23 cellular contexts compared by ENCODE assay signal in the genomic region with DNA sequence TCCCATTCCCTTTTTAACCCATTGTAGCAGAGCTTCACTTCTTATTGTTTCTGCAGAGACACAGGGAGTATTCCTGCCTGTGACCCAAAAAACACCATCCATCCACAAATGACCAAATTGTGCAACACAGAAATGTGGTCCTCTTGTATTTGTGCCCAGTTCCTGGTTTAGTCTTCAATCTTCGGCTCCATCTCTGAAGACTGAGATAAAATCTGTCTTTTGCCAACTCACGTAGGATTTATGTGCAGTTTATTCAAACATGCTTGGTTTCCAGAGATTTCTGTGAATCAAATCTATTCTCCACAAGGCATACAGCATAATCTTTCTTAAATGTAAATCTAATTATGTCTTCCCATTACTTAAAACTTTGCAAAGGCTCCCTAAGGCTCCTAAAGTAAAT.
"Had no signal": no experiment of that assay in that cellular context is flagged by ENCODE, and none has a peak within 500 bp of the region (broad histone marks: within the 10 kb centered on the region; RNA-seq: fewer than 3 reads in every experiment).

No MANE protein-coding gene starts in this region.

- H3K4me2 ChIP-seq: smooth muscle cell had no signal

- H3K27me3 ChIP-seq: brain microvascular endothelial cell, esophagus muscularis mucosa, pancreas, suprapubic skin, tibial nerve had no signal

- H3K36me3 ChIP-seq: brain microvascular endothelial cell, esophagus muscularis mucosa, left ventricle myocardium inferior, pancreas, prostate gland, suprapubic skin, tibial nerve had no signal

- DNase-seq: activated CD4-positive, alpha-beta memory T cell treated with anti-CD3 and anti-CD28 coated beads, Interleukin-2, amount 10 ng/mL, durations not matched to agents 7 days and 5 days; activated CD4-positive, alpha-beta T cell treated with anti-CD3 and anti-CD28 coated beads for 1 hour; activated CD4-positive, alpha-beta T cell treated with anti-CD3 and anti-CD28 coated beads, Interleukin-2, amount 10 ng/mL, durations not matched to agents 7 days and 5 days; activated gamma-delta T cell treated with Interleukin-2 at 50 U/mL for 16 hours; activated naive CD4-positive, alpha-beta T cell treated with anti-CD3 and anti-CD28 coated beads, Interleukin-2, amount 50 U/mL, for 16 hours; activated T-cell treated with anti-CD3 and anti-CD28 coated beads, Interleukin-2, amount 50 U/mL, for 4 hours; amniotic stem cell; brain microvascular endothelial cell; caudate nucleus; effector CD4-positive, alpha-beta T cell; left ventricle myocardium inferior; pancreas; retina; stimulated activated CD4-positive, alpha-beta T cell treated with anti-CD3 and anti-CD28 coated beads, Interleukin-15, amount 100 ng/mL, for 24 hours; stimulated activated CD4-positive, alpha-beta T cell treated with anti-CD3 and anti-CD28 coated beads, Interleukin-2, amount 100 ng/mL, for 24 hours; stimulated activated naive CD4-positive, alpha-beta T cell; T-helper 1 cell had no signal

- H3K9me3 ChIP-seq: esophagus muscularis mucosa, pancreas, prostate gland, suprapubic skin, tibial nerve had no signal

- ATAC-seq: activated T-cell treated with anti-CD3 and anti-CD28 coated beads, Interleukin-2, amount 50 U/mL, for 4 hours; activated T-helper 17 cell treated with anti-CD3 and anti-CD28 coated beads, Interleukin-2, amount 50 U/mL, for 72 hours; pancreas had no signal

- H3K27ac ChIP-seq: brain microvascular endothelial cell, esophagus muscularis mucosa, left ventricle myocardium inferior, pancreas, prostate gland, suprapubic skin, tibial nerve had no signal

- H3K4me1 ChIP-seq: esophagus muscularis mucosa, left ventricle myocardium inferior, pancreas, prostate gland, suprapubic skin, tibial nerve had no signal

- H3K4me3 ChIP-seq: esophagus muscularis mucosa, left ventricle myocardium inferior, pancreas, prostate gland, smooth muscle cell, suprapubic skin, tibial nerve had no signal
